ENCODE assay signal across 32 cellular contexts in genomic region chr10:92413011-92413410, GRCh38.
"Had no signal": no experiment of that assay in that cellular context is flagged by ENCODE, and none has a peak within 500 bp of the region (broad histone marks: within the 10 kb centered on the region; RNA-seq: fewer than 3 reads in every experiment).

No MANE protein-coding gene starts in this region.

- H3K4me1 ChIP-seq: breast epithelium, gastroesophageal sphincter, pancreas, prostate gland, stomach, thyroid gland, upper lobe of left lung had no signal

- H3K4me1 Mint-ChIP-seq: activated CD8-positive, alpha-beta memory T cell treated with anti-CD3 and anti-CD28 coated beads, Interleukin-2, amount 10 ng/mL, durations not matched to agents 7 days and 5 days; activated naive CD4-positive, alpha-beta T cell treated with anti-CD3 and anti-CD28 coated beads, Interleukin-2, amount 50 U/mL, for 24 hours; activated naive CD8-positive, alpha-beta T cell treated with anti-CD3 and anti-CD28 coated beads, Interleukin-2, amount 50 U/mL, for 24 hours; naive thymus-derived CD8-positive, alpha-beta T cell; neural crest cell; stimulated activated memory B cell treated with anti-CD40 and anti-IgM and Interleukin-4, amounts not matched to agents 10 μg/mL and 1 μg/mL and 100 μg/mL, for 72 hours; WTC11 had no signal

- H3K36me3 Mint-ChIP-seq: activated CD8-positive, alpha-beta memory T cell treated with anti-CD3 and anti-CD28 coated beads, Interleukin-2, amount 10 ng/mL, durations not matched to agents 7 days and 5 days had no signal

- H3K9me3 ChIP-seq: breast epithelium, pancreas, prostate gland, thyroid gland, upper lobe of left lung, vagina had no signal

- H3K4me3 ChIP-seq: breast epithelium, gastroesophageal sphincter, pancreas, prostate gland, smooth muscle cell, stomach, thyroid gland, upper lobe of left lung, vagina had no signal

- FAIRE-seq: endothelial cell of umbilical vein, kidney, pancreas had no signal

- H3K36me3 ChIP-seq: breast epithelium, gastroesophageal sphincter, pancreas, prostate gland, stomach, thyroid gland, upper lobe of left lung, vagina had no signal

- H3K27me3 ChIP-seq: breast epithelium, gastroesophageal sphincter, pancreas, stomach, thyroid gland, upper lobe of left lung, vagina had no signal

- H3K4me3 Mint-ChIP-seq: activated CD8-positive, alpha-beta memory T cell treated with anti-CD3 and anti-CD28 coated beads, Interleukin-2, amount 10 ng/mL, durations not matched to agents 7 days and 5 days; activated CD8-positive, alpha-beta T cell treated with anti-CD3 and anti-CD28 coated beads for 36 hours; activated naive CD4-positive, alpha-beta T cell treated with anti-CD3 and anti-CD28 coated beads, Interleukin-2, amount 50 U/mL, for 24 hours; activated naive CD8-positive, alpha-beta T cell treated with anti-CD3 and anti-CD28 coated beads, Interleukin-2, amount 50 U/mL, for 24 hours; naive thymus-derived CD8-positive, alpha-beta T cell; neural crest cell; stimulated activated memory B cell treated with anti-CD40 and anti-IgM and Interleukin-4, amounts not matched to agents 10 μg/mL and 1 μg/mL and 100 μg/mL, for 72 hours; WTC11 had no signal

- DNase-seq: activated CD4-positive, alpha-beta T cell treated with anti-CD3 and anti-CD28 coated beads for 1 hour; activated CD4-positive, alpha-beta T cell treated with anti-CD3 and anti-CD28 coated beads, Interleukin-2, amount 50 U/mL, for 1 hour; activated CD8-positive, alpha-beta memory T cell treated with anti-CD3 and anti-CD28 coated beads, Interleukin-2, amount 10 ng/mL, durations not matched to agents 7 days and 5 days; activated CD8-positive, alpha-beta T cell treated with anti-CD3 and anti-CD28 coated beads for 36 hours; activated naive CD8-positive, alpha-beta T cell treated with anti-CD3 and anti-CD28 coated beads, Interleukin-2, amount 50 U/mL, for 24 hours; activated T-cell treated with anti-CD3 and anti-CD28 coated beads, Interleukin-2, amount 50 U/mL, for 48 hours; central memory CD4-positive, alpha-beta T cell; hippocampal formation; kidney; left colon; naive thymus-derived CD8-positive, alpha-beta T cell; nucleus accumbens; pancreas; retina; stimulated activated CD4-positive, alpha-beta T cell treated with anti-CD3 and anti-CD28 coated beads, Interleukin-1b, Interleukin-23, amount 100 ng/mL, for 48 hours; stimulated activated CD4-positive, alpha-beta T cell treated with anti-CD3 and anti-CD28 coated beads, Interleukin-4, amount 100 ng/mL, for 4 hours; stimulated activated CD8-positive, alpha-beta memory T cell treated with anti-CD3 and anti-CD28 coated beads, Interleukin-4, amount 100 ng/mL, for 48 hours; T1000; upper lobe of left lung had no signal

- H3K27ac ChIP-seq: breast epithelium, gastroesophageal sphincter, pancreas, prostate gland, stomach, thyroid gland, upper lobe of left lung, vagina had no signal

- H3K27ac Mint-ChIP-seq: activated CD8-positive, alpha-beta memory T cell treated with anti-CD3 and anti-CD28 coated beads, Interleukin-2, amount 10 ng/mL, durations not matched to agents 7 days and 5 days; activated CD8-positive, alpha-beta T cell treated with anti-CD3 and anti-CD28 coated beads for 36 hours; activated naive CD4-positive, alpha-beta T cell treated with anti-CD3 and anti-CD28 coated beads, Interleukin-2, amount 50 U/mL, for 24 hours; activated naive CD8-positive, alpha-beta T cell treated with anti-CD3 and anti-CD28 coated beads, Interleukin-2, amount 50 U/mL, for 24 hours; activated T-helper 2 cell treated with anti-CD3 and anti-CD28 coated beads, Interferon-gamma antibody, Interleukin-2, Interleukin-4, amounts not matched to agents 10 μg/mL and 5 μg/mL and 100 μg/mL, durations not matched to agents 14 hours and 24 hours and 36 hours; naive thymus-derived CD8-positive, alpha-beta T cell; stimulated activated memory B cell treated with anti-CD40 and anti-IgM and Interleukin-4, amounts not matched to agents 10 μg/mL and 1 μg/mL and 100 μg/mL, for 72 hours; WTC11 had no signal

- H3K9me3 Mint-ChIP-seq: activated T-helper 2 cell treated with anti-CD3 and anti-CD28 coated beads, Interferon-gamma antibody, Interleukin-2, Interleukin-4, amounts not matched to agents 10 μg/mL and 5 μg/mL and 100 μg/mL, durations not matched to agents 14 hours and 24 hours and 36 hours had no signal

- H3K4me2 ChIP-seq: smooth muscle cell had no signal
